1 cellular context compared by ENCODE assay signal in the genomic region with DNA sequence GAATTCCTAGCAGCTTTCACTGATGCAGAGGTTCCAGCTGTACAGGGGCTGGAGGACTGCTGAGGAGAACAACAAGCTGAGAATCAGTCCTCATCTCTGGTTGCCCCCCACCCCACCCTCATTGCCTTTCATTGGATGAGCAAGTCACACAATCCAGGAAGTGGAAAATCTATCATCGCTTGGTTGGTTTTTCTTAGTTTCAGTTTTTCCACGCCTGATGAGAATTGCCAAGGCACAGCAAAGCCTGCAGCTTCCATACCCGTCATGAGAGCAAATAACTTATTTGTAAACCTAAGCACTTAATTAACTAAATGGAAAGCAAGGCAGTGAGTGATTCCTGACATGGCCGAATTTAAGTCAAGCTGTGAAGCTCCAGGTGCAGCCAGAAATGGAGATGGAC.
TF ChIP-seq lines count a peak whose summit lies in the region.

No MANE protein-coding gene starts in this region.

TF ChIP-seq in GM12878, 131 proteins besides CTCF, POLR2A, EP300 and RAD21 (continued from another document):
- TF ChIP-seq SPI1 (IDR thresholded peaks at IDR 0.05; ENCODE audit: borderline replicate concordance, insufficient read depth, low read depth, low read length): peak; percentile 19; the same call in 1 of the 2 replicates
- TF ChIP-seq CREM (IDR thresholded peaks at IDR 0.05; ENCODE audit: low read depth): no peak
- TF ChIP-seq POU2F2 (IDR thresholded peaks at IDR 0.05; ENCODE audit: borderline replicate concordance, low read depth, low read length): 0 out of 3 replicates have a peak, but pooled peaks have one; percentile 3
- TF ChIP-seq, protein P1, sequence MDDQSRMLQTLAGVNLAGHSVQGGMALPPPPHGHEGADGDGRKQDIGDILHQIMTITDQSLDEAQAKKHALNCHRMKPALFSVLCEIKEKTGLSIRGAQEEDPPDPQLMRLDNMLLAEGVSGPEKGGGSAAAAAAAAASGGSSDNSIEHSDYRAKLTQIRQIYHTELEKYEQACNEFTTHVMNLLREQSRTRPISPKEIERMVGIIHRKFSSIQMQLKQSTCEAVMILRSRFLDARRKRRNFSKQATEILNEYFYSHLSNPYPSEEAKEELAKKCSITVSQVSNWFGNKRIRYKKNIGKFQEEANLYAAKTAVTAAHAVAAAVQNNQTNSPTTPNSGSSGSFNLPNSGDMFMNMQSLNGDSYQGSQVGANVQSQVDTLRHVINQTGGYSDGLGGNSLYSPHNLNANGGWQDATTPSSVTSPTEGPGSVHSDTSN (IDR thresholded peaks at IDR 0.05; ENCODE audit: insufficient replicate concordance, low read depth, low read length): no peak
- TF ChIP-seq ZNF687 (IDR thresholded peaks at IDR 0.05): 0 out of 2 replicates have a peak, but pooled peaks have one; percentile 43
TF ChIP-seq in GM12878: peak in this region for 7.
